ENCODE assay signal across 15 cellular contexts in genomic region chr7:18468794-18469193, GRCh38. TPM values are rescaled to one million over a fixed set of nuclear protein-coding genes. Genes with fewer than 3 reads are reported as not detected.
DNase-seq lines count a peak whose midpoint lies in the region; ATAC-seq and TF ChIP-seq lines count a peak whose summit lies in the region.
"Had no signal": no experiment of that assay in that cellular context is flagged by ENCODE, and none has a peak within 500 bp of the region (broad histone marks: within the 10 kb centered on the region; RNA-seq: fewer than 3 reads in every experiment).

No MANE protein-coding gene starts in this region.

- H3K36me3 Mint-ChIP-seq in activated CD8-positive, alpha-beta T cell treated with anti-CD3 and anti-CD28 coated beads for 36 hours (ENCODE audit: low read depth), result no peaks in the 10 kb centered on the region
- H3K36me3 Mint-ChIP-seq in activated CD8-positive, alpha-beta T cell treated with anti-CD3 and anti-CD28 coated beads, Interleukin-2, amount 10 ng/mL, durations not matched to agents 7 days and 5 days (ENCODE audit: low read depth), result no peaks in the 10 kb centered on the region
- H3K36me3 Mint-ChIP-seq in activated T-helper 17 cell treated with anti-CD3 and anti-CD28 coated beads, Interleukin-2, amount 50 U/mL, for 72 hours (ENCODE audit: low read depth), result no peaks in the 10 kb centered on the region
- H3K36me3 Mint-ChIP-seq in stimulated activated naive B cell treated with anti-CD40 and anti-IgM and Interleukin-4, amounts not matched to agents 10 μg/mL and 1 μg/mL and 100 μg/mL, for 72 hours, result no peaks in the 10 kb centered on the region
- H3K36me3 Mint-ChIP-seq: CD8-positive, alpha-beta memory T cell had no signal

- intact Hi-C loops in activated CD8-positive, alpha-beta T cell treated with anti-CD3 and anti-CD28 coated beads for 36 hours (cut with micrococcal nuclease), result no loop called here

- DNase-seq in activated CD8-positive, alpha-beta T cell treated with anti-CD3 and anti-CD28 coated beads for 36 hours, result peak; percentile 6
- DNase-seq in activated CD8-positive, alpha-beta T cell treated with anti-CD3 and anti-CD28 coated beads, Interleukin-2, amount 10 ng/mL, durations not matched to agents 7 days and 5 days, result no peak
- DNase-seq in stimulated activated naive B cell treated with anti-CD40 and anti-IgM and Interleukin-4, amounts not matched to agents 10 μg/mL and 1 μg/mL and 100 μg/mL, for 72 hours, result no peak
- DNase-seq in COR-L47 (lab: John Stamatoyannopoulos, UW), result no peak
- no peak for DNase-seq in NCI-H146 treated with DMSO at 0.1 percent for 48 hours (lab: John Stamatoyannopoulos, UW; ENCODE audit: unreplicated experiment)
- DNase-seq: 8988T; CD8-positive, alpha-beta memory T cell; NCI-H1436 treated with DMSO at 0.1 percent for 48 hours; NCI-H2081 treated with DMSO at 0.1 percent for 48 hours; NCI-H345; Right ventricle myocardium superior had no signal

- no peaks in the 10 kb centered on the region for H3K4me1 Mint-ChIP-seq in activated CD8-positive, alpha-beta T cell treated with anti-CD3 and anti-CD28 coated beads for 36 hours (ENCODE audit: low read depth)
- no peaks in the 10 kb centered on the region for H3K4me1 Mint-ChIP-seq in activated CD8-positive, alpha-beta T cell treated with anti-CD3 and anti-CD28 coated beads, Interleukin-2, amount 10 ng/mL, durations not matched to agents 7 days and 5 days (ENCODE audit: low read depth)
- no peaks in the 10 kb centered on the region for H3K4me1 Mint-ChIP-seq in activated T-helper 17 cell treated with anti-CD3 and anti-CD28 coated beads, Interleukin-2, amount 50 U/mL, for 72 hours
- H3K4me1 Mint-ChIP-seq in stimulated activated naive B cell treated with anti-CD40 and anti-IgM and Interleukin-4, amounts not matched to agents 10 μg/mL and 1 μg/mL and 100 μg/mL, for 72 hours, result peaks cover 20 to 42% of the 10 kb centered on the region in 2 donors
- H3K4me1 Mint-ChIP-seq: CD8-positive, alpha-beta memory T cell had no signal

- no peak overlapping the region for H3K4me3 Mint-ChIP-seq in activated CD8-positive, alpha-beta T cell treated with anti-CD3 and anti-CD28 coated beads for 36 hours
- H3K4me3 Mint-ChIP-seq in activated CD8-positive, alpha-beta T cell treated with anti-CD3 and anti-CD28 coated beads, Interleukin-2, amount 10 ng/mL, durations not matched to agents 7 days and 5 days, result no peak overlapping the region
- no peak overlapping the region for H3K4me3 Mint-ChIP-seq in activated T-helper 17 cell treated with anti-CD3 and anti-CD28 coated beads, Interleukin-2, amount 50 U/mL, for 72 hours
- no peak overlapping the region for H3K4me3 Mint-ChIP-seq in stimulated activated naive B cell treated with anti-CD40 and anti-IgM and Interleukin-4, amounts not matched to agents 10 μg/mL and 1 μg/mL and 100 μg/mL, for 72 hours
- H3K4me3 Mint-ChIP-seq: CD8-positive, alpha-beta memory T cell; T-helper 1 cell treated with Interleukin-12 subunit alpha and Interleukin-12 subunit beta and Interleukin-4 antibody, amounts not matched to agents 30 μg/mL and 1 μg/mL, for 36 hours had no signal

- ATAC-seq in activated CD8-positive, alpha-beta T cell treated with anti-CD3 and anti-CD28 coated beads for 36 hours, result peak; percentile 58
- no peak for ATAC-seq in activated CD8-positive, alpha-beta T cell treated with anti-CD3 and anti-CD28 coated beads, Interleukin-2, amount 10 ng/mL, durations not matched to agents 7 days and 5 days
- ATAC-seq in HG02610 (IDR thresholded peaks at IDR 0.05; ENCODE audit: unreplicated experiment) (peak; percentile 58), HG02798 (IDR thresholded peaks at IDR 0.05; ENCODE audit: poor library complexity, unreplicated experiment) (no peak)
- peak; percentile 37 for ATAC-seq in activated T-helper 17 cell treated with anti-CD3 and anti-CD28 coated beads, Interleukin-2, amount 50 U/mL, for 72 hours (replicated peaks)
- peak; percentile 72 to 83 for ATAC-seq in stimulated activated naive B cell treated with anti-CD40 and anti-IgM and Interleukin-4, amounts not matched to agents 10 μg/mL and 1 μg/mL and 100 μg/mL, for 72 hours (replicated peaks)

- POLR2A ChIA-PET in activated CD8-positive, alpha-beta T cell treated with anti-CD3 and anti-CD28 coated beads for 36 hours (lab: Charles Lee), result interaction anchor here (0.5 kb wide), 1 partner anchor 14 kb away, joined by 3 read pairs; no protein-coding TSS in a partner anchor
- POLR2A ChIA-PET in activated CD8-positive, alpha-beta T cell treated with anti-CD3 and anti-CD28 coated beads, Interleukin-2, amount 10 ng/mL, durations not matched to agents 7 days and 5 days (lab: Charles Lee), result no interaction called here

- no peaks in the 10 kb centered on the region for H3K9me3 Mint-ChIP-seq in activated CD8-positive, alpha-beta T cell treated with anti-CD3 and anti-CD28 coated beads for 36 hours
- no peaks in the 10 kb centered on the region for H3K9me3 Mint-ChIP-seq in activated CD8-positive, alpha-beta T cell treated with anti-CD3 and anti-CD28 coated beads, Interleukin-2, amount 10 ng/mL, durations not matched to agents 7 days and 5 days (ENCODE audit: insufficient read depth)
- no peaks in the 10 kb centered on the region for H3K9me3 Mint-ChIP-seq in activated T-helper 17 cell treated with anti-CD3 and anti-CD28 coated beads, Interleukin-2, amount 50 U/mL, for 72 hours
- no peaks in the 10 kb centered on the region for H3K9me3 Mint-ChIP-seq in stimulated activated naive B cell treated with anti-CD40 and anti-IgM and Interleukin-4, amounts not matched to agents 10 μg/mL and 1 μg/mL and 100 μg/mL, for 72 hours
- H3K9me3 Mint-ChIP-seq: CD8-positive, alpha-beta memory T cell; T-helper 1 cell treated with Interleukin-12 subunit alpha and Interleukin-12 subunit beta and Interleukin-4 antibody, amounts not matched to agents 30 μg/mL and 1 μg/mL, for 36 hours had no signal

- no peaks in the 10 kb centered on the region for H3K27me3 Mint-ChIP-seq in activated CD8-positive, alpha-beta T cell treated with anti-CD3 and anti-CD28 coated beads for 36 hours
- H3K27me3 Mint-ChIP-seq in activated CD8-positive, alpha-beta T cell treated with anti-CD3 and anti-CD28 coated beads, Interleukin-2, amount 10 ng/mL, durations not matched to agents 7 days and 5 days (ENCODE audit: low read depth), result no peaks in the 10 kb centered on the region
- H3K27me3 Mint-ChIP-seq in activated T-helper 17 cell treated with anti-CD3 and anti-CD28 coated beads, Interleukin-2, amount 50 U/mL, for 72 hours, result no peaks in the 10 kb centered on the region
- H3K27me3 Mint-ChIP-seq in stimulated activated naive B cell treated with anti-CD40 and anti-IgM and Interleukin-4, amounts not matched to agents 10 μg/mL and 1 μg/mL and 100 μg/mL, for 72 hours, result no peaks in the 10 kb centered on the region
- H3K27me3 Mint-ChIP-seq: CD8-positive, alpha-beta memory T cell had no signal

- CTCF ChIA-PET in activated CD8-positive, alpha-beta T cell treated with anti-CD3 and anti-CD28 coated beads for 36 hours (lab: Charles Lee), result interaction anchor here (1.1 kb wide), 1 partner anchor 123 kb away, joined by 3 read pairs; no protein-coding TSS in a partner anchor
- CTCF ChIA-PET in activated CD8-positive, alpha-beta T cell treated with anti-CD3 and anti-CD28 coated beads, Interleukin-2, amount 10 ng/mL, durations not matched to agents 7 days and 5 days (lab: Charles Lee), result no interaction called here

- no peak for TF ChIP-seq CTCF in activated CD8-positive, alpha-beta T cell treated with anti-CD3 and anti-CD28 coated beads for 36 hours (IDR thresholded peaks at IDR 0.05)

- no peak overlapping the region for H3K27ac Mint-ChIP-seq in activated CD8-positive, alpha-beta T cell treated with anti-CD3 and anti-CD28 coated beads for 36 hours
- H3K27ac Mint-ChIP-seq in activated CD8-positive, alpha-beta T cell treated with anti-CD3 and anti-CD28 coated beads, Interleukin-2, amount 10 ng/mL, durations not matched to agents 7 days and 5 days, result no peak overlapping the region
- no peak overlapping the region for H3K27ac Mint-ChIP-seq in activated T-helper 17 cell treated with anti-CD3 and anti-CD28 coated beads, Interleukin-2, amount 50 U/mL, for 72 hours
- no peak overlapping the region for H3K27ac Mint-ChIP-seq in stimulated activated naive B cell treated with anti-CD40 and anti-IgM and Interleukin-4, amounts not matched to agents 10 μg/mL and 1 μg/mL and 100 μg/mL, for 72 hours
- H3K27ac Mint-ChIP-seq: CD8-positive, alpha-beta memory T cell; T-helper 1 cell treated with Interleukin-12 subunit alpha and Interleukin-12 subunit beta and Interleukin-4 antibody, amounts not matched to agents 30 μg/mL and 1 μg/mL, for 36 hours had no signal

RNA-seq across cellular contexts. Expression of gene HDAC9, which starts 26.8 kb away (rescaled TPM):
- 1 to 10 TPM; 1.5 to 3.0 TPM for total RNA-seq in activated CD8-positive, alpha-beta T cell treated with anti-CD3 and anti-CD28 coated beads for 36 hours
- total RNA-seq in activated CD8-positive, alpha-beta T cell treated with anti-CD3 and anti-CD28 coated beads, Interleukin-2, amount 10 ng/mL, durations not matched to agents 7 days and 5 days, result 1 to 10 TPM in 1 of 2 experiments, under 1 TPM in 1; 0.92 to 1.4 TPM
- 1 to 10 TPM; 1.4 to 4.0 TPM for total RNA-seq in activated T-helper 17 cell treated with anti-CD3 and anti-CD28 coated beads, Interleukin-2, amount 50 U/mL, for 72 hours

Comparison
In these comparisons a context has a peak if more than half of its experiments do, and no peak if none do; other contexts are left out.
1. ATAC-seq: peak in activated CD8-positive, alpha-beta T cell treated with anti-CD3 and anti-CD28 coated beads for 36 hours (single experiment), HG02610 (single experiment), activated T-helper 17 cell treated with anti-CD3 and anti-CD28 coated beads, Interleukin-2, amount 50 U/mL, for 72 hours (single experiment) and stimulated activated naive B cell treated with anti-CD40 and anti-IgM and Interleukin-4, amounts not matched to agents 10 μg/mL and 1 μg/mL and 100 μg/mL, for 72 hours (2 of 2); none in activated CD8-positive, alpha-beta T cell treated with anti-CD3 and anti-CD28 coated beads, Interleukin-2, amount 10 ng/mL, durations not matched to agents 7 days and 5 days (single experiment) and HG02798 (single experiment).